ENCODE assay signal across 32 cellular contexts in the genomic region with DNA sequence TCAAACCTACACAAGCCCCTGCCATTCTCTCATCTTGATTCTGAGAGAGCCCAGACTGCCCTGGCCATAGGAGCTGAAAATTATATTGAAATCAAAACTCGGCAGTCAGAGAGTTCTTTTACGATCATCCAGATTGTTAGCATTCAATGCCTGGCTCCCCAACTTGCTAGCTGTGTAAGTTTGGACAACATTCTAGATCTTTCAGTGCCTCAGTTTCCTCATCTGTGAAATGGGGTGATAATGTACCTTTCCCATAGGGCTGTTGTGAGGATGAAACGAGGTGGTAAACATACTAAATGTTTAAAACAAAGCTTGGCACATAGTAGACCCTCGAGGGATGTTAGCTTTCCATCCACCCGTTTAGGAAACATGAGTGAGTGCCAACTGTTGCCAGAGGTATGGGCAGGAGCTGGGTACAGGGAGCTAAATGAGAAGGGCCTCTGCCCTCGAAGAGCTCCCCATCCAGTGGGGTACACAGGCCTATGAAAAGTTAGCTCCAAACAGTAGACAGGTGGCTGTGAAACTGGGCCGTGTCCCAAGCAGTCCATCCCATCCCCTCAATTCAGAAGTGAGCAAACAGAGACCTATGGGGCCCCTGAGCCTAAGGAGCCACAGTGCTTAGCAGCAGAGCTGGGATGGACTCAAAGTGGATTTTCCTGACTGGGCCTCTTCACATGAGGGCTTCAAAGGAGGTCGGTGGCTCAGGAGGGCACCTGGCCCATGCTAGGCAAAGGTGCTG. TPM values are rescaled to one million over a fixed set of nuclear protein-coding genes. Genes with fewer than 3 reads are reported as not detected.
"Had no signal": no experiment of that assay in that cellular context is flagged by ENCODE, and none has a peak within 500 bp of the region (broad histone marks: within the 10 kb centered on the region; RNA-seq: fewer than 3 reads in every experiment).

No MANE protein-coding gene starts in this region.

- H3K27ac ChIP-seq: adrenal gland, Peyer's patch, VCaP had no signal

- DNase-seq: activated B cell treated with CpG ODN at 0.5 μM for 24 hours; activated CD4-positive, alpha-beta memory T cell treated with anti-CD3 and anti-CD28 coated beads for 36 hours; activated CD4-positive, alpha-beta T cell treated with anti-CD3 and anti-CD28 coated beads for 4 hours; activated CD4-positive, alpha-beta T cell treated with anti-CD3 and anti-CD28 coated beads, Interleukin-2, amount 50 U/mL, for 1 hour; activated CD4-positive, CD25-positive, alpha-beta regulatory T cell treated with anti-CD3 and anti-CD28 coated beads, Interleukin-2, amount 50 U/mL, for 72 hours; activated CD8-positive, alpha-beta memory T cell treated with anti-CD3 and anti-CD28 coated beads, Interleukin-2, amount 50 U/mL, for 4 hours; activated gamma-delta T cell treated with Interleukin-2 at 50 U/mL for 16 hours; activated naive CD4-positive, alpha-beta T cell treated with anti-CD3 and anti-CD28 coated beads for 36 hours; activated T-cell treated with anti-CD3 and anti-CD28 coated beads for 4 hours; activated T-cell treated with anti-CD3 and anti-CD28 coated beads, Interleukin-2, amount 50 U/mL, for 4 hours; adrenal gland; central memory CD4-positive, alpha-beta T cell; Karpas-422; KBM-7; NCI-H1105; NCI-H1417 treated with DMSO at 0.1 percent for 48 hours; NCI-H1930; NCI-H510A; NCI-H748 treated with DMSO at 0.1 percent for 48 hours; NK-92 treated with Interleukin-12 subunit alpha and Interleukin-12 subunit beta, amount 100 ng/mL, for 24 hours; PC-3; Peyer's patch; RPMI8226; SIG-M5; T-cell; T-helper 2 cell; T-helper 9 cell had no signal

- H3K4me1 ChIP-seq: adrenal gland, Peyer's patch had no signal

- H3K4me3 ChIP-seq: adrenal gland, Peyer's patch had no signal

- H3K9me3 ChIP-seq: adrenal gland, Peyer's patch had no signal

- ATAC-seq: activated naive CD4-positive, alpha-beta T cell treated with anti-CD3 and anti-CD28 coated beads, Interleukin-2, amount 50 U/mL, for 72 hours; activated T-cell treated with anti-CD3 and anti-CD28 coated beads, Interleukin-2, amount 50 U/mL, for 4 hours; PC-3; SK-N-SH treated with all-trans-retinoic acid at 6 μM for 48 hours; T-cell had no signal

- H3K27me3 ChIP-seq: adrenal gland, Peyer's patch had no signal

- H3K36me3 ChIP-seq: adrenal gland, Peyer's patch had no signal

RNA-seq across cellular contexts. Expression of a gene that starts 17.3 kb away (rescaled TPM):
- total RNA-seq: activated B cell treated with CpG ODN at 0.5 μM for 24 hours; activated CD4-positive, alpha-beta memory T cell treated with anti-CD3 and anti-CD28 coated beads for 36 hours; activated naive CD4-positive, alpha-beta T cell treated with anti-CD3 and anti-CD28 coated beads, Interleukin-2, amount 50 U/mL, for 72 hours; activated T-helper 1 cell treated with anti-CD3 and anti-CD28 coated beads, Interleukin-12 subunit alpha, Interleukin-12 subunit beta, Interleukin-2, Interleukin-4 antibody, amounts not matched to agents 30 ng/mL and 10 ng/mL and 1 ng/mL, durations not matched to agents 14 hours and 24 hours and 36 hours; MCF 10A; T-cell had no signal
